In the genomic region with DNA sequence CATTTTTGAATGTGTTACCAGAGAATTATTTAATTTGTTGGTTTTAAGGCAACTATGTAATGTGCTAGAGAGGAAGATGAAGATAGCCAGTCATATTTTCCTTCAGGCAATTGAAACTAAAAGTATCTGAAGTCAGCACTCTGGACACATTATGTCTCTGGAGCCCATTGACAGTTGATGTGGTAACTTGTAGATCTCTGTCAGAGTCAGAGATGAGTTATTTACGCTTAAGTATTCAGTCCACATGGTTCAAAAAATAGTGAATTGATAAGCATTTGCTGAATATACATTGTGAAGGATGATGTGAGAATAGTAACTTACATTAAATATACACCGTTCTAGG, we compare ENCODE assay signal across 8 cellular contexts. TPM values are rescaled to one million over a fixed set of nuclear protein-coding genes. Genes with fewer than 3 reads are reported as not detected.
DNase-seq lines count a peak whose midpoint lies in the region; ATAC-seq and TF ChIP-seq lines count a peak whose summit lies in the region.

No MANE protein-coding gene starts in this region.

- H3K27me3 ChIP-seq in GM23338 (ENCODE audit: insufficient read depth): no peaks in the 10 kb centered on the region
- no peaks in the 10 kb centered on the region for H3K27me3 ChIP-seq in RWPE2 (ENCODE audit: insufficient read depth, poor library complexity, severe bottlenecking)

- H3K27me3 Mint-ChIP-seq in GM23338 (ENCODE audit: insufficient read depth, low read depth, poor library complexity): peaks cover 6% of the 10 kb centered on the region

- no peak overlapping the region for H2AFZ ChIP-seq in GM23338

- H4K20me1 ChIP-seq in GM23338 (replicated peaks; ENCODE audit: insufficient read depth): peaks cover 43% of the 10 kb centered on the region

- peak overlapping the region; percentile 56 for H3K27ac Mint-ChIP-seq in GM23338

- H3K4me1 ChIP-seq in GM23338 (ENCODE audit: insufficient read depth): peaks cover 18% of the 10 kb centered on the region
- H3K4me1 ChIP-seq in RWPE2 (ENCODE audit: insufficient read depth, poor library complexity, severe bottlenecking): peaks cover 19% of the 10 kb centered on the region

- H3K9me3 Mint-ChIP-seq in GM23338: peaks cover 4% of the 10 kb centered on the region

- no peak for ATAC-seq in GM23338
- no peak for ATAC-seq in RWPE2 (ENCODE audit: low read depth)

- peak overlapping the region; percentile 97 for H3K4me3 Mint-ChIP-seq in GM23338

- H3K79me2 ChIP-seq in GM23338 (replicated peaks; ENCODE audit: insufficient read depth): peaks cover 63% of the 10 kb centered on the region

- no peaks in the 10 kb centered on the region for H3K9me2 ChIP-seq in GM23338 (ENCODE audit: insufficient read depth)

- H3K36me3 Mint-ChIP-seq in GM23338 (ENCODE audit: low read depth): peaks cover 53% of the 10 kb centered on the region

- DNase-seq in GM23338 (ENCODE audit: low spot score) (no peak), RWPE2 (ENCODE audit: low spot score) (no peak), epithelial cell of prostate (ENCODE audit: low read depth, low spot score) (no peak), retinal pigment epithelial cell (ENCODE audit: low read depth) (no peak), activated gamma-delta T cell (lab: John Stamatoyannopoulos, UW) (no peak), globus pallidus (ENCODE audit: low spot score) (no peak)
- no peak for DNase-seq in activated CD4-positive, alpha-beta T cell treated with anti-CD3 and anti-CD28 coated beads for 1 hour
- DNase-seq in stimulated activated CD4-positive, alpha-beta T cell treated with anti-CD3 and anti-CD28 coated beads, Interleukin-1b, Interleukin-23, amount 100 ng/mL, for 48 hours: no peak

- peak overlapping the region; percentile 86 for H3K4me2 ChIP-seq in GM23338

- peaks cover 3% of the 10 kb centered on the region; the same call in 1 of the 2 replicates for H3F3A ChIP-seq in GM23338 (replicated peaks; ENCODE audit: low read depth)

- no peaks in the 10 kb centered on the region for H3K9me3 ChIP-seq in RWPE2 (ENCODE audit: severe bottlenecking)

- H3K4me3 ChIP-seq in GM23338 (peak overlapping the region; percentile 68), RWPE2 (ENCODE audit: severe bottlenecking) (peak overlapping the region; percentile 93), retinal pigment epithelial cell (ENCODE audit: low read length) (peak overlapping the region; percentile 89)

- TF ChIP-seq CTCF in GM23338 (conservative IDR thresholded peaks at IDR 0.05; ENCODE audit: low read depth in 2 of 2): no peak
- no peak for TF ChIP-seq CTCF in RWPE2 (IDR thresholded peaks at IDR 0.05; ENCODE audit: poor library complexity, severe bottlenecking)
- no peak for TF ChIP-seq CTCF in retinal pigment epithelial cell (conservative IDR thresholded peaks at IDR 0.05; ENCODE audit: low read depth, low read length)

- H3K4me1 Mint-ChIP-seq in GM23338: peaks cover 18% of the 10 kb centered on the region

- H3K27ac ChIP-seq in GM23338 (ENCODE audit: low read depth) (no peak overlapping the region), RWPE2 (ENCODE audit: poor library complexity, severe bottlenecking) (no peak overlapping the region), epithelial cell of prostate (peak overlapping the region; percentile 97)

- H3K36me3 ChIP-seq in GM23338 (ENCODE audit: insufficient read depth) (peaks cover 10% of the 10 kb centered on the region), RWPE2 (ENCODE audit: low read depth) (peaks cover 47% of the 10 kb centered on the region)

TF ChIP-seq in GM23338, 12 proteins besides CTCF, POLR2A, EP300 and RAD21:
- TF ChIP-seq, protein P1, sequence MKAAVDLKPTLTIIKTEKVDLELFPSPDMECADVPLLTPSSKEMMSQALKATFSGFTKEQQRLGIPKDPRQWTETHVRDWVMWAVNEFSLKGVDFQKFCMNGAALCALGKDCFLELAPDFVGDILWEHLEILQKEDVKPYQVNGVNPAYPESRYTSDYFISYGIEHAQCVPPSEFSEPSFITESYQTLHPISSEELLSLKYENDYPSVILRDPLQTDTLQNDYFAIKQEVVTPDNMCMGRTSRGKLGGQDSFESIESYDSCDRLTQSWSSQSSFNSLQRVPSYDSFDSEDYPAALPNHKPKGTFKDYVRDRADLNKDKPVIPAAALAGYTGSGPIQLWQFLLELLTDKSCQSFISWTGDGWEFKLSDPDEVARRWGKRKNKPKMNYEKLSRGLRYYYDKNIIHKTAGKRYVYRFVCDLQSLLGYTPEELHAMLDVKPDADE (IDR thresholded peaks at IDR 0.05): no peak
- TF ChIP-seq ZNF331 (CRISPR knock-in tag; IDR thresholded peaks at IDR 0.05; ENCODE audit: low read depth): no peak
TF ChIP-seq in GM23338: peak in this region for 0.

RNA-seq across cellular contexts. Expression of gene ZMYM2, which starts 2.1 kb away (rescaled TPM):
- 153 and 159 TPM in 2 replicates for total RNA-seq in GM23338 (2014; rRNA removed; shearing (Covaris generic))
- 63.6 and 87.9 TPM in 2 replicates for polyA plus RNA-seq in GM23338 (2016; fragmentation: Nextera tagmentation; extraction: Ambion mirVana)
